7 cellular contexts compared by ENCODE assay signal in genomic region chr13:110821837-110822684, GRCh38.
DNase-seq lines count a peak whose midpoint lies in the region; ATAC-seq lines count a peak whose summit lies in the region.
"Not testable (repeated sequence)": the region's sequence is repeated elsewhere in the genome, so short reads cannot be mapped to it uniquely, and the experiment has no call there.

No MANE protein-coding gene starts in this region.

- H3K4me1 ChIP-seq in CD4-positive, alpha-beta memory T cell (ENCODE audit: insufficient read depth, low read length), result not testable (repeated sequence)

- POLR2A ChIA-PET in CD4-positive, alpha-beta memory T cell (lab: Charles Lee; ENCODE audit: partially characterized antibody), result interaction anchor here (0.7 to 1.0 kb wide), 3 partner anchors 22 to 117 kb away, joined by 3 to 9 read pairs (median 3); no protein-coding TSS in a partner anchor
- POLR2A ChIA-PET in T-cell (lab: Charles Lee), result interaction anchor here in 1 of 2 donors (0.7 kb wide), 1 partner anchor 173 kb away, joined by 3 read pairs; no protein-coding TSS in a partner anchor
- POLR2A ChIA-PET in activated CD4-positive, alpha-beta memory T cell treated with anti-CD3 and anti-CD28 coated beads for 36 hours (lab: Charles Lee), result not testable (repeated sequence)

- intact Hi-C loops in CD4-positive, alpha-beta memory T cell (cut with micrococcal nuclease); activated CD4-positive, alpha-beta memory T cell treated with anti-CD3 and anti-CD28 coated beads for 36 hours (cut with micrococcal nuclease): not testable (repeated sequence)

- CTCF ChIA-PET in CD4-positive, alpha-beta memory T cell (lab: Charles Lee; ENCODE audit: partially characterized antibody), result interaction anchor here (0.7 to 2.6 kb wide), 8 partner anchors 87 to 366 kb away, joined by 3 to 11 read pairs (median 4); partner anchors contain the start of gene ANKRD10
- CTCF ChIA-PET in T-cell (lab: Charles Lee), result interaction anchor here (0.6 to 1.9 kb wide), 6 partner anchors 10 to 611 kb away, joined by 3 to 11 read pairs (median 5); partner anchors contain the start of gene NAXD (in 1 of the 2)
- CTCF ChIA-PET in activated CD4-positive, alpha-beta memory T cell treated with anti-CD3 and anti-CD28 coated beads for 36 hours (lab: Charles Lee), result interaction anchor here (1.3 to 2.3 kb wide), 2 partner anchors 228 to 367 kb away, joined by 4 to 9 read pairs; no protein-coding TSS in a partner anchor

- H3K27me3 ChIP-seq in CD4-positive, alpha-beta memory T cell (ENCODE audit: insufficient read depth, low read length), result not testable (repeated sequence)

- H3K36me3 ChIP-seq in CD4-positive, alpha-beta memory T cell (ENCODE audit: insufficient read depth, low read length), result not testable (repeated sequence)

- H3K27ac ChIP-seq in CD4-positive, alpha-beta memory T cell (ENCODE audit: low read depth, low read length), result not testable (repeated sequence)

- not testable (repeated sequence) for H3K36me3 Mint-ChIP-seq in CD4-positive, alpha-beta memory T cell; T-cell; activated CD4-positive, alpha-beta memory T cell treated with anti-CD3 and anti-CD28 coated beads for 36 hours; activated T-cell treated with anti-CD3 and anti-CD28 coated beads, Interleukin-2, amount 50 U/mL, for 72 hours (ENCODE audit: insufficient read depth in 2 of 2); activated naive CD8-positive, alpha-beta T cell; immature natural killer cell

- DNase-seq in CD4-positive, alpha-beta memory T cell, result peak in 1 of 5 donors; percentile 19
- DNase-seq in T-cell; activated CD4-positive, alpha-beta memory T cell treated with anti-CD3 and anti-CD28 coated beads for 36 hours; immature natural killer cell: not testable (repeated sequence)
- peak in 1 of 2 donors; percentile 23 for DNase-seq in activated T-cell treated with anti-CD3 and anti-CD28 coated beads, Interleukin-2, amount 50 U/mL, for 72 hours
- peak; percentile 25 for DNase-seq in stimulated activated CD4-positive, alpha-beta T cell treated with anti-CD3 and anti-CD28 coated beads, Interleukin-1b, Interleukin-23, amount 100 ng/mL, for 48 hours

- ATAC-seq in T-cell (replicated peaks in 1 of 4), result peak in 2 of 4 experiments; percentile 12 to 43
- ATAC-seq in activated T-cell treated with anti-CD3 and anti-CD28 coated beads, Interleukin-2, amount 50 U/mL, for 72 hours (replicated peaks in 1 of 2), result peak in 1 of 2 donors; percentile 34

- not testable (repeated sequence) for H3K27me3 Mint-ChIP-seq in CD4-positive, alpha-beta memory T cell; T-cell; activated CD4-positive, alpha-beta memory T cell treated with anti-CD3 and anti-CD28 coated beads for 36 hours; activated T-cell treated with anti-CD3 and anti-CD28 coated beads, Interleukin-2, amount 50 U/mL, for 72 hours (ENCODE audit: low read depth); activated naive CD8-positive, alpha-beta T cell; immature natural killer cell (ENCODE audit: low read depth in 3 of 3)

- H3K4me3 ChIP-seq in CD4-positive, alpha-beta memory T cell (ENCODE audit: low read length in 2 of 2), result not testable (repeated sequence)

- H3K27ac Mint-ChIP-seq in CD4-positive, alpha-beta memory T cell, result peak overlapping the region in 5 of 7 donors; percentile 26 to 86 (median 37)
- H3K27ac Mint-ChIP-seq in T-cell, result peak overlapping the region; percentile 68 to 83
- not testable (repeated sequence) for H3K27ac Mint-ChIP-seq in activated CD4-positive, alpha-beta memory T cell treated with anti-CD3 and anti-CD28 coated beads for 36 hours; activated T-cell treated with anti-CD3 and anti-CD28 coated beads, Interleukin-2, amount 50 U/mL, for 72 hours; immature natural killer cell
- H3K27ac Mint-ChIP-seq in activated naive CD8-positive, alpha-beta T cell, result peak overlapping the region; percentile 87

- H3K9me3 Mint-ChIP-seq in CD4-positive, alpha-beta memory T cell; T-cell; activated CD4-positive, alpha-beta memory T cell treated with anti-CD3 and anti-CD28 coated beads for 36 hours; activated T-cell treated with anti-CD3 and anti-CD28 coated beads, Interleukin-2, amount 50 U/mL, for 72 hours; activated naive CD8-positive, alpha-beta T cell (ENCODE audit: low read depth); immature natural killer cell: not testable (repeated sequence)

- peak overlapping the region in 7 of 8 donors; percentile 57 to 85 (median 74) for H3K4me3 Mint-ChIP-seq in CD4-positive, alpha-beta memory T cell
- H3K4me3 Mint-ChIP-seq in T-cell (peak overlapping the region; percentile 67 to 83 (median 83)), immature natural killer cell (peak overlapping the region in 3 of 5 donors; percentile 28 to 52 (median 38))
- H3K4me3 Mint-ChIP-seq in activated CD4-positive, alpha-beta memory T cell treated with anti-CD3 and anti-CD28 coated beads for 36 hours, result peak overlapping the region; percentile 8
- peak overlapping the region; percentile 57 to 82 for H3K4me3 Mint-ChIP-seq in activated T-cell treated with anti-CD3 and anti-CD28 coated beads, Interleukin-2, amount 50 U/mL, for 72 hours
- H3K4me3 Mint-ChIP-seq in activated naive CD8-positive, alpha-beta T cell, result peak overlapping the region; percentile 93

- H3K9me3 ChIP-seq in CD4-positive, alpha-beta memory T cell (ENCODE audit: control insufficient read depth in 1 of 2, low read length in 2 of 2), result not testable (repeated sequence)

- H3K4me1 Mint-ChIP-seq in CD4-positive, alpha-beta memory T cell, result peaks cover 4 to 13% (median 6%) of the 10 kb centered on the region in 4 donors
- H3K4me1 Mint-ChIP-seq in T-cell, result peaks cover 4 to 12% (median 6%) of the 10 kb centered on the region in 3 donors
- H3K4me1 Mint-ChIP-seq in activated CD4-positive, alpha-beta memory T cell treated with anti-CD3 and anti-CD28 coated beads for 36 hours (ENCODE audit: low read depth); immature natural killer cell: not testable (repeated sequence)
- peaks cover 11% of the 10 kb centered on the region for H3K4me1 Mint-ChIP-seq in activated T-cell treated with anti-CD3 and anti-CD28 coated beads, Interleukin-2, amount 50 U/mL, for 72 hours (ENCODE audit: low read depth)
- H3K4me1 Mint-ChIP-seq in activated naive CD8-positive, alpha-beta T cell (ENCODE audit: low read depth), result peaks cover 20% of the 10 kb centered on the region

Comparison
In these comparisons a context has a peak if more than half of its experiments do, and no peak if none do; other contexts are left out.
1. H3K4me3 Mint-ChIP-seq: peak in every context shown above with its lines; median percentile 93 in activated naive CD8-positive, alpha-beta T cell; 83 in T-cell; 74 in CD4-positive, alpha-beta memory T cell; 70 in activated T-cell treated with anti-CD3 and anti-CD28 coated beads, Interleukin-2, amount 50 U/mL, for 72 hours; 38 in immature natural killer cell; 8 in activated CD4-positive, alpha-beta memory T cell treated with anti-CD3 and anti-CD28 coated beads for 36 hours.